Comparison of ENCODE assay signal across 8 cellular contexts in genomic region chr3:183697123-183697609, GRCh38. TPM values are rescaled to one million over a fixed set of nuclear protein-coding genes. Genes with fewer than 3 reads are reported as not detected.
DNase-seq lines count a peak whose midpoint lies in the region; ATAC-seq and TF ChIP-seq lines count a peak whose summit lies in the region.

No MANE protein-coding gene starts in this region.

- peak overlapping the region; percentile 99 for H3K4me3 ChIP-seq in ACC112 (ENCODE audit: low read depth, low read length)
- H3K4me3 ChIP-seq in HL-60 (replicated peaks; ENCODE audit: insufficient read depth, low read length): peak overlapping the region; percentile 95
- H3K4me3 ChIP-seq in mammary epithelial cell (replicated peaks in 1 of 3; ENCODE audit: insufficient read depth in 1 of 3, low read depth in 2 of 3, low read length in 3 of 3): peak overlapping the region; percentile 21 to 91 (median 89)
- peak overlapping the region; percentile 60 for H3K4me3 ChIP-seq in mucosa of stomach (ENCODE audit: low read length)

- H3K9me3 ChIP-seq in mammary epithelial cell (replicated peaks; ENCODE audit: insufficient read depth, low read length) (no peaks in the 10 kb centered on the region), mucosa of stomach (ENCODE audit: control insufficient read depth, low read length) (no peaks in the 10 kb centered on the region)

- WGBS in mammary epithelial cell (ENCODE audit: low coverage, missing lambda C conversion rate): 90% methylated on average over 2 of the region's 4 CpGs

- TSS peak; percentile 59 for BruUV-seq in mammary epithelial cell (replicated peaks; lab: Mats Ljungman, UMichigan)

- H3K36me3 ChIP-seq in ACC112 (ENCODE audit: insufficient read depth, low read length) (peaks cover 5% of the 10 kb centered on the region; the same call in 1 of the 2 replicates), mammary epithelial cell (ENCODE audit: insufficient read depth, low read length) (no peaks in the 10 kb centered on the region), mucosa of stomach (ENCODE audit: control insufficient read depth, insufficient read depth, low read length) (no peaks in the 10 kb centered on the region)

- in situ Hi-C loops in mammary epithelial cell (cut with MboI; ENCODE audit: low sequenced_read_pairs in 2 of 2): no loop called here

- dilution Hi-C loops in mammary epithelial cell (cut with HindIII; ENCODE audit: low sequenced_read_pairs): no loop called here

- H4K20me1 ChIP-seq in mammary epithelial cell (ENCODE audit: insufficient read depth, low read length): no peaks in the 10 kb centered on the region

- no peak for TF ChIP-seq CTCF in HL-60 (IDR thresholded peaks at IDR 0.05; ENCODE audit: insufficient read depth, low read length)
- no peak for TF ChIP-seq CTCF in mammary epithelial cell (conservative IDR thresholded peaks at IDR 0.05 in 1 of 2, IDR thresholded peaks at IDR 0.05 in 1 of 2; ENCODE audit: extremely low read depth in 1 of 2, insufficient read depth in 1 of 2, low read depth in 1 of 2, low read length in 2 of 2)

- H3K27me3 ChIP-seq in ACC112 (ENCODE audit: insufficient read depth, low read length): no peaks in the 10 kb centered on the region
- H3K27me3 ChIP-seq in HL-60 (ENCODE audit: insufficient read depth, poor library complexity, severe bottlenecking): no peaks in the 10 kb centered on the region
- no peaks in the 10 kb centered on the region for H3K27me3 ChIP-seq in mammary epithelial cell (ENCODE audit: insufficient read depth, low read length)
- H3K27me3 ChIP-seq in mucosa of stomach (ENCODE audit: control insufficient read depth, insufficient read depth, low read length): no peaks in the 10 kb centered on the region

- H3K27ac ChIP-seq in ACC112 (ENCODE audit: low read depth, low read length): no peak overlapping the region
- peak overlapping the region; percentile 48 for H3K27ac ChIP-seq in HL-60 (replicated peaks)
- H3K27ac ChIP-seq in mammary epithelial cell (ENCODE audit: insufficient read depth, low read depth, low read length): no peak overlapping the region

- DNase-seq in HL-60 (ENCODE audit: low read depth in 1 of 2, low spot score in 1 of 2): no peak
- DNase-seq in mammary epithelial cell: no peak
- DNase-seq in NCI-H2171 (lab: John Stamatoyannopoulos, UW): no peak
- no peak for DNase-seq in hypothalamus (lab: John Stamatoyannopoulos, UW)
- no peak for DNase-seq in GF-D8 (lab: John Stamatoyannopoulos, UW)

- peaks cover 48% of the 10 kb centered on the region for H3K79me2 ChIP-seq in ACC112 (ENCODE audit: control insufficient read depth, insufficient read depth, low read length, unreplicated experiment)
- H3K79me2 ChIP-seq in mammary epithelial cell (ENCODE audit: insufficient read depth, low read length): peaks cover 45% of the 10 kb centered on the region

- H3K4me2 ChIP-seq in mammary epithelial cell (ENCODE audit: insufficient read depth, low read depth, low read length): peak overlapping the region; percentile 69

- H2AFZ ChIP-seq in ACC112 (ENCODE audit: low read length, unreplicated experiment) (peak overlapping the region; percentile 99), mammary epithelial cell (ENCODE audit: low read depth, low read length) (peak overlapping the region; percentile 87)

- ATAC-seq in HG03460 (IDR thresholded peaks at IDR 0.05; ENCODE audit: unreplicated experiment): no peak

- H3K9ac ChIP-seq in mammary epithelial cell (ENCODE audit: insufficient read depth, low read length) (no peak overlapping the region), mucosa of stomach (ENCODE audit: low read length) (no peak overlapping the region)

- intact Hi-C loops in mammary epithelial cell (cut with micrococcal nuclease): no loop called here

- H3K4me1 ChIP-seq in ACC112 (ENCODE audit: control insufficient read depth, insufficient read depth, low read length, unreplicated experiment) (peaks cover 17% of the 10 kb centered on the region), mammary epithelial cell (ENCODE audit: insufficient read depth, low read length) (peaks cover 10% of the 10 kb centered on the region), mucosa of stomach (ENCODE audit: control insufficient read depth, insufficient read depth, low read length) (peaks cover 12% of the 10 kb centered on the region)

- CTCF ChIA-PET in mammary epithelial cell (lab: Charles Lee; ENCODE audit: low non-redundant PET): no interaction called here

RNA-seq across cellular contexts. Expression of gene YEATS2, which starts 0.4 kb away (rescaled TPM):
- 10 to 100 TPM; 33.5 to 45.0 TPM for total RNA-seq in mammary epithelial cell
- polyA plus RNA-seq in mammary epithelial cell: 29.4 TPM
- polyA minus RNA-seq in mammary epithelial cell: 69.7 TPM
